In genomic region chr9:129335456-129336129, GRCh38 we compare ENCODE assay signal across 10 cellular contexts.
DNase-seq lines count a peak whose midpoint lies in the region; ATAC-seq and TF ChIP-seq lines count a peak whose summit lies in the region.
"Had no signal": no experiment of that assay in that cellular context is flagged by ENCODE, and none has a peak within 500 bp of the region (broad histone marks: within the 10 kb centered on the region; RNA-seq: fewer than 3 reads in every experiment).

No MANE protein-coding gene starts in this region.

- no peak for TF ChIP-seq CTCF in nephron (IDR thresholded peaks at IDR 0.05; ENCODE audit: unreplicated experiment in 3 of 3)
- no peak for TF ChIP-seq CTCF in uterus (IDR thresholded peaks at IDR 0.05)

- CTCF ChIA-PET in activated naive CD4-positive, alpha-beta T cell treated with anti-CD3 and anti-CD28 coated beads for 36 hours (lab: Charles Lee) = interaction anchor here (0.7 kb wide), 1 partner anchor 205 kb away, joined by 3 read pairs; no protein-coding TSS in a partner anchor

- peaks cover 0 to 4% of the 10 kb centered on the region in 2 donors for H3K9me3 ChIP-seq in esophagus (ENCODE audit: control insufficient read depth in 2 of 2, insufficient read depth in 1 of 2, low read depth in 1 of 2, low read length in 1 of 2)
- H3K9me3 ChIP-seq in uterus = no peaks in the 10 kb centered on the region

- no peaks in the 10 kb centered on the region for H3K36me3 Mint-ChIP-seq in activated naive CD4-positive, alpha-beta T cell treated with anti-CD3 and anti-CD28 coated beads, Interleukin-2, amount 50 U/mL, for 24 hours
- H3K36me3 Mint-ChIP-seq in activated naive CD4-positive, alpha-beta T cell treated with anti-CD3 and anti-CD28 coated beads for 36 hours (ENCODE audit: low read depth) = no peaks in the 10 kb centered on the region
- no peaks in the 10 kb centered on the region for H3K36me3 Mint-ChIP-seq in nephron (ENCODE audit: low read depth)

- ATAC-seq in HG03565 (IDR thresholded peaks at IDR 0.05; ENCODE audit: unreplicated experiment) = no peak
- no peak for ATAC-seq in HG03039 (IDR thresholded peaks at IDR 0.05; ENCODE audit: unreplicated experiment)

- peak overlapping the region; percentile 82 for H3K4me3 Mint-ChIP-seq in activated naive CD4-positive, alpha-beta T cell treated with anti-CD3 and anti-CD28 coated beads, Interleukin-2, amount 50 U/mL, for 24 hours
- no peak overlapping the region for H3K4me3 Mint-ChIP-seq in activated naive CD4-positive, alpha-beta T cell treated with anti-CD3 and anti-CD28 coated beads for 36 hours
- peak overlapping the region; percentile 15 to 18 (median 18) for H3K4me3 Mint-ChIP-seq in nephron

- H3K4me3 ChIP-seq in esophagus (ENCODE audit: low read depth in 1 of 2, low read length in 2 of 2) (no peak overlapping the region), uterus (no peak overlapping the region)

- H3K4me1 ChIP-seq in esophagus (ENCODE audit: control insufficient read depth in 2 of 2, insufficient read depth in 2 of 2, low read length in 1 of 2) (peaks cover 10 to 34% of the 10 kb centered on the region in 2 donors), uterus (peaks cover 20 to 23% of the 10 kb centered on the region in 2 donors)

- DNase-seq in activated naive CD4-positive, alpha-beta T cell treated with anti-CD3 and anti-CD28 coated beads for 36 hours = no peak
- DNase-seq in uterus (peak in 1 of 2 donors; percentile 55), ecto neural progenitor cell (ENCODE audit: low spot score) (no peak)
- DNase-seq: activated naive CD8-positive, alpha-beta T cell treated with anti-CD3 and anti-CD28 coated beads for 36 hours; stimulated activated naive B cell treated with anti-CD40 and anti-IgM and Interleukin-4, amounts not matched to agents 10 μg/mL and 1 μg/mL and 100 μg/mL, for 72 hours had no signal

- H3K27ac ChIP-seq in esophagus (ENCODE audit: low read depth in 2 of 2, low read length in 1 of 2) = peak overlapping the region; percentile 79 to 99
- H3K27ac ChIP-seq in uterus = peak overlapping the region; percentile 81 to 87

- H3K27me3 ChIP-seq in esophagus (ENCODE audit: control insufficient read depth in 1 of 2, insufficient read depth in 2 of 2, low read length in 2 of 2) (no peaks in the 10 kb centered on the region), uterus (no peaks in the 10 kb centered on the region)

- H3K4me1 Mint-ChIP-seq in activated naive CD4-positive, alpha-beta T cell treated with anti-CD3 and anti-CD28 coated beads, Interleukin-2, amount 50 U/mL, for 24 hours = peaks cover 26% of the 10 kb centered on the region
- H3K4me1 Mint-ChIP-seq in activated naive CD4-positive, alpha-beta T cell treated with anti-CD3 and anti-CD28 coated beads for 36 hours (ENCODE audit: low read depth) = peaks cover 27% of the 10 kb centered on the region
- H3K4me1 Mint-ChIP-seq in nephron = peaks cover 55% of the 10 kb centered on the region

- WGBS in esophagus, 2 donors = 57 to 60% methylated on average over 7 of the region's 7 CpGs

- no peaks in the 10 kb centered on the region for H3K27me3 Mint-ChIP-seq in activated naive CD4-positive, alpha-beta T cell treated with anti-CD3 and anti-CD28 coated beads, Interleukin-2, amount 50 U/mL, for 24 hours
- no peaks in the 10 kb centered on the region for H3K27me3 Mint-ChIP-seq in activated naive CD4-positive, alpha-beta T cell treated with anti-CD3 and anti-CD28 coated beads for 36 hours (ENCODE audit: low read depth)
- H3K27me3 Mint-ChIP-seq in nephron (ENCODE audit: low read depth) = peaks cover 4% of the 10 kb centered on the region
- H3K27me3 Mint-ChIP-seq: activated naive CD8-positive, alpha-beta T cell treated with anti-CD3 and anti-CD28 coated beads for 36 hours had no signal

- H3K9me3 Mint-ChIP-seq in activated naive CD4-positive, alpha-beta T cell treated with anti-CD3 and anti-CD28 coated beads, Interleukin-2, amount 50 U/mL, for 24 hours = no peaks in the 10 kb centered on the region
- peaks cover 9% of the 10 kb centered on the region for H3K9me3 Mint-ChIP-seq in activated naive CD4-positive, alpha-beta T cell treated with anti-CD3 and anti-CD28 coated beads for 36 hours
- no peaks in the 10 kb centered on the region for H3K9me3 Mint-ChIP-seq in nephron

- H3K36me3 ChIP-seq in esophagus (ENCODE audit: control insufficient read depth in 2 of 2, insufficient read depth in 2 of 2, low read length in 1 of 2) = peaks cover 0 to 8% of the 10 kb centered on the region in 2 donors
- no peaks in the 10 kb centered on the region for H3K36me3 ChIP-seq in uterus

- intact Hi-C loops in activated naive CD4-positive, alpha-beta T cell treated with anti-CD3 and anti-CD28 coated beads for 36 hours (cut with micrococcal nuclease) = loop anchor here (2.0 to 5.0 kb wide), 2 partner anchors 99 to 158 kb away; partner anchors contain the start of gene IER5L
- intact Hi-C loops in uterus (cut with DNase I; ENCODE audit: low total_unique reads) = no loop called here

- no peak overlapping the region for H3K27ac Mint-ChIP-seq in activated naive CD4-positive, alpha-beta T cell treated with anti-CD3 and anti-CD28 coated beads, Interleukin-2, amount 50 U/mL, for 24 hours
- no peak overlapping the region for H3K27ac Mint-ChIP-seq in activated naive CD4-positive, alpha-beta T cell treated with anti-CD3 and anti-CD28 coated beads for 36 hours
- H3K27ac Mint-ChIP-seq in nephron = peak overlapping the region in 2 of 3 experiments; percentile 91 to 99
- H3K27ac Mint-ChIP-seq: activated naive CD8-positive, alpha-beta T cell treated with anti-CD3 and anti-CD28 coated beads for 36 hours; stimulated activated naive B cell treated with anti-CD40 and anti-IgM and Interleukin-4, amounts not matched to agents 10 μg/mL and 1 μg/mL and 100 μg/mL, for 72 hours had no signal

- no peak for TF ChIP-seq POLR2A in uterus (IDR thresholded peaks at IDR 0.05)

Comparison
In these comparisons a context has a peak if more than half of its experiments do, and no peak if none do; other contexts are left out.
1. H3K27ac Mint-ChIP-seq: peak in nephron (2 of 3); none in activated naive CD4-positive, alpha-beta T cell treated with anti-CD3 and anti-CD28 coated beads, Interleukin-2, amount 50 U/mL, for 24 hours (single experiment) and activated naive CD4-positive, alpha-beta T cell treated with anti-CD3 and anti-CD28 coated beads for 36 hours (single experiment).